Comparison of ENCODE assay signal across 23 cellular contexts in the genomic region with DNA sequence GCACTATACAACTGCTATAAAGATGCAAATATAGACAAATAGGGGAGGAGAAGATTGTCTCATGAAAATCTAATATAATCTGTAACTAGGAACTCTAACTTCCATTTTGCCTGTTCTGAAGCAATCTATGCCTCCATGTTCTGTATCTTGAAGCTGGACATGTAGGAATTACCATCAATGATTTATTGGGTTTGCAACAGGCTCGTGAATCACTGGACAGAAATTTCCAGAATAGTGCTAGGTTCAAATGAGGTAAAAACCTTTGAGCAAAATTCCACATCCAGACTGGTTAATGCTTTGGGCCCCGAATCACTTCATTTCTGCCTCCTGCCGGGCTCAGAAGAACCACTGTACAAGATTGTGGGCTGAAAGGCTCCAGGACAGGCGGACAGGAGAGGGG.
"Had no signal": no experiment of that assay in that cellular context is flagged by ENCODE, and none has a peak within 500 bp of the region (broad histone marks: within the 10 kb centered on the region; RNA-seq: fewer than 3 reads in every experiment).

No MANE protein-coding gene starts in this region.

- H3K4me1 Mint-ChIP-seq: IgD-negative memory B cell had no signal

- ATAC-seq: K562, Panc1, PC-3 had no signal

- DNase-seq: Kasumi-1; MM.1S; NCI-H1092 treated with DMSO at 0.1 percent for 48 hours; NCI-H1436; NCI-H187; NCI-H2029; NCI-H2081 treated with DMSO at 0.1 percent for 48 hours; NCI-H2171 treated with DMSO at 0.1 percent for 48 hours; NCI-H345; NCI-H446 treated with DMSO at 0.1 percent for 48 hours; NCI-H510A treated with DMSO at 0.1 percent for 48 hours; NCI-H526; NCI-H82; NK-92 treated with Interleukin-12 subunit alpha and Interleukin-12 subunit beta, amount 100 ng/mL, for 24 hours; PC-3; SHP77; SK-N-SH had no signal

- H3K4me3 Mint-ChIP-seq: IgD-negative memory B cell had no signal

- H3K9ac ChIP-seq: KMS-11, SK-N-SH had no signal

- H3K9me3 ChIP-seq: SK-N-SH had no signal

- H3K27ac ChIP-seq: HL-60, KMS-11, RWPE1 had no signal

- H3K36me3 Mint-ChIP-seq: IgD-negative memory B cell had no signal

- H3K4me3 ChIP-seq: K562 had no signal

- H3K27ac Mint-ChIP-seq: IgD-negative memory B cell had no signal
